27 cellular contexts compared by ENCODE assay signal in genomic region chr14:37745657-37746056, GRCh38.
"Had no signal": no experiment of that assay in that cellular context is flagged by ENCODE, and none has a peak within 500 bp of the region (broad histone marks: within the 10 kb centered on the region; RNA-seq: fewer than 3 reads in every experiment).

No MANE protein-coding gene starts in this region.

- H3K27ac ChIP-seq: stomach, suprapubic skin, testis, thoracic aorta, thyroid gland, tibial artery, tibial nerve, transverse colon, upper lobe of left lung, upper lobe of right lung, uterus, vagina had no signal

- FAIRE-seq: urothelium cell line had no signal

- H3K4me1 ChIP-seq: stomach, suprapubic skin, testis, thyroid gland, tibial artery, tibial nerve, transverse colon, upper lobe of left lung, upper lobe of right lung, uterus, vagina had no signal

- ATAC-seq: stimulated activated effector memory CD8-positive, alpha-beta T cell treated with anti-CD3 and anti-CD28 coated beads, Interleukin-12 subunit alpha, Interleukin-12 subunit beta, amount 100 ng/mL, for 72 hours; stimulated activated memory B cell treated with anti-CD40 and anti-IgM and Interleukin-4, amounts not matched to agents 10 μg/mL and 1 μg/mL and 100 μg/mL, for 72 hours; stimulated activated naive B cell treated with anti-CD40 and anti-IgM and Interleukin-4, amounts not matched to agents 10 μg/mL and 1 μg/mL and 100 μg/mL, for 72 hours; stimulated activated naive CD8-positive, alpha-beta T cell treated with anti-CD3 and anti-CD28 coated beads, Interleukin-15, amount 100 ng/mL, for 72 hours; stimulated activated naive CD8-positive, alpha-beta T cell treated with anti-CD3 and anti-CD28 coated beads, Interleukin-15, Interleukin-2, amounts not matched to agents 100 U/mL and 50 U/mL, for 24 hours; upper lobe of right lung had no signal

- H3K27me3 ChIP-seq: stomach, suprapubic skin, testis, thyroid gland, tibial artery, tibial nerve, transverse colon, upper lobe of left lung, upper lobe of right lung, uterus, vagina had no signal

- H3K4me3 ChIP-seq: stomach, suprapubic skin, testis, thoracic aorta, thyroid gland, tibial artery, tibial nerve, transverse colon, upper lobe of left lung, upper lobe of right lung, uterus, vagina had no signal

- DNase-seq: stimulated activated CD4-positive, alpha-beta T cell treated with anti-CD3 and anti-CD28 coated beads, Interleukin-2, amount 100 ng/mL, for 48 hours; stimulated activated CD4-positive, alpha-beta T cell treated with anti-CD3 and anti-CD28 coated beads, Interleukin-4, amount 100 ng/mL, for 1 hour; stimulated activated CD4-positive, alpha-beta T cell treated with anti-CD3 and anti-CD28 coated beads, Interleukin-4, amount 100 ng/mL, for 24 hours; stimulated activated CD4-positive, alpha-beta T cell treated with anti-CD3 and anti-CD28 coated beads, Interleukin-4, amount 100 ng/mL, for 4 hours; stimulated activated CD8-positive, alpha-beta memory T cell treated with anti-CD3 and anti-CD28 coated beads, Interleukin-4, amount 100 ng/mL, for 48 hours; stimulated activated naive B cell treated with anti-CD40 and anti-IgM and Interleukin-4, amounts not matched to agents 10 μg/mL and 1 μg/mL and 100 μg/mL, for 72 hours; stimulated activated naive CD4-positive, alpha-beta T cell; stimulated activated naive CD4-positive, alpha-beta T cell treated with Interleukin-2 at 50 U/mL for 16 hours; stimulated activated naive CD8-positive, alpha-beta T cell treated with anti-CD3 and anti-CD28 coated beads, Interleukin-15, amount 100 ng/mL, for 72 hours; stimulated activated naive CD8-positive, alpha-beta T cell treated with anti-CD3 and anti-CD28 coated beads, Interleukin-15, Interleukin-2, amounts not matched to agents 100 U/mL and 50 U/mL, for 24 hours; stomach; substantia nigra; testis; thyroid gland; tibial artery; transverse colon; trophoblast cell; upper lobe of left lung; upper lobe of right lung; uterus had no signal

- H3K36me3 ChIP-seq: stomach, suprapubic skin, thoracic aorta, thyroid gland, tibial artery, tibial nerve, transverse colon, upper lobe of left lung, upper lobe of right lung, uterus, vagina had no signal

- H3K9me3 ChIP-seq: stomach, suprapubic skin, testis, thoracic aorta, thyroid gland, tibial artery, tibial nerve, transverse colon, upper lobe of left lung, upper lobe of right lung, uterus, vagina had no signal
